Comparison of ENCODE assay signal across 1 cellular context in genomic region chr11:86176165-86176884, GRCh38.
A peak's percentile ranks its signal among the peaks of the same experiment; 100 is the strongest.
TF ChIP-seq lines count a peak whose summit lies in the region.

No MANE protein-coding gene starts in this region.

TF ChIP-seq in K562, 482 proteins besides CTCF, POLR2A, EP300 and RAD21 (continued from another document and continues in another):
- TF ChIP-seq ARID4B (CRISPR knock-in tag; IDR thresholded peaks at IDR 0.05) (0 out of 2 replicates have a peak, but pooled peaks have one; percentile 29), XRCC4 (IDR thresholded peaks at IDR 0.05; ENCODE audit: extremely low read depth, insufficient read depth, insufficient read length) (no peak), GABPB1 (CRISPR knock-in tag; IDR thresholded peaks at IDR 0.05) (peak; percentile 46; the same call in 1 of the 2 replicates), SAFB (IDR thresholded peaks at IDR 0.05; ENCODE audit: borderline replicate concordance, low read depth, low read length) (no peak), PRPF4 (IDR thresholded peaks at IDR 0.05; ENCODE audit: insufficient read depth, low read depth, low read length, poor library complexity, severe bottlenecking) (no peak), HDAC6 (IDR thresholded peaks at IDR 0.05; ENCODE audit: low read depth, low read length) (no peak), HSF4 (CRISPR knock-in tag; IDR thresholded peaks at IDR 0.05; ENCODE audit: borderline replicate concordance) (no peak), ZNF134 (CRISPR knock-in tag; conservative IDR thresholded peaks at IDR 0.05) (no peak), PML (IDR thresholded peaks at IDR 0.05; ENCODE audit: low read length) (peak; percentile 86), NFIC (IDR thresholded peaks at IDR 0.05) (peak; percentile 89), RBBP5 (IDR thresholded peaks at IDR 0.05; ENCODE audit: borderline replicate concordance, insufficient read depth, low read length, poor library complexity, severe bottlenecking) (no peak), HES1 (IDR thresholded peaks at IDR 0.05; ENCODE audit: low read depth) (no peak), PTBP1 (IDR thresholded peaks at IDR 0.05; ENCODE audit: low read depth, low read length) (no peak), ZNF583 (CRISPR knock-in tag; IDR thresholded peaks at IDR 0.05) (no peak), SMARCB1 (IDR thresholded peaks at IDR 0.05; ENCODE audit: insufficient read length, low read depth) (no peak), CREB3L1 (IDR thresholded peaks at IDR 0.05; ENCODE audit: borderline replicate concordance, low read depth) (no peak; the same call in 1 of the 2 replicates), SIX5 (IDR thresholded peaks at IDR 0.05; ENCODE audit: borderline replicate concordance in 1 of 2, insufficient read depth in 1 of 2, low read depth in 1 of 2, low read length in 2 of 2) (no peak), PTRF (tag; IDR thresholded peaks at IDR 0.05) (no peak), ZNF695 (CRISPR knock-in tag; IDR thresholded peaks at IDR 0.05) (no peak), CSDE1 (IDR thresholded peaks at IDR 0.05) (no peak), GTF2B (IDR thresholded peaks at IDR 0.05; ENCODE audit: extremely low read depth, insufficient read length) (no peak), HDAC2 (IDR thresholded peaks at IDR 0.05) (peak; percentile 88), TRIM24 (IDR thresholded peaks at IDR 0.05) (peak; percentile 61 to 66; a peak in 3 of 4 replicates), VEZF1 (CRISPR knock-in tag; IDR thresholded peaks at IDR 0.05) (peak; percentile 78), ZNF75A (CRISPR knock-in tag; IDR thresholded peaks at IDR 0.05) (no peak), GTF2E2 (tag; IDR thresholded peaks at IDR 0.05) (no peak), SUPT5H (IDR thresholded peaks at IDR 0.05) (no peak), ESRRB (CRISPR knock-in tag; IDR thresholded peaks at IDR 0.05; ENCODE audit: borderline replicate concordance) (no peak), HDAC1 (IDR thresholded peaks at IDR 0.05) (peak in 1 of 2 experiments; percentile 68; a peak in 2 of 4 replicates), KLF1 (tag; IDR thresholded peaks at IDR 0.05) (no peak), ZNF232 (CRISPR knock-in tag; IDR thresholded peaks at IDR 0.05) (no peak), ZFP30 (CRISPR knock-in tag; IDR thresholded peaks at IDR 0.05; ENCODE audit: borderline replicate concordance) (no peak), FIP1L1 (IDR thresholded peaks at IDR 0.05; ENCODE audit: low read depth, low read length, poor library complexity, severe bottlenecking) (no peak)
- TF ChIP-seq, protein P1, sequence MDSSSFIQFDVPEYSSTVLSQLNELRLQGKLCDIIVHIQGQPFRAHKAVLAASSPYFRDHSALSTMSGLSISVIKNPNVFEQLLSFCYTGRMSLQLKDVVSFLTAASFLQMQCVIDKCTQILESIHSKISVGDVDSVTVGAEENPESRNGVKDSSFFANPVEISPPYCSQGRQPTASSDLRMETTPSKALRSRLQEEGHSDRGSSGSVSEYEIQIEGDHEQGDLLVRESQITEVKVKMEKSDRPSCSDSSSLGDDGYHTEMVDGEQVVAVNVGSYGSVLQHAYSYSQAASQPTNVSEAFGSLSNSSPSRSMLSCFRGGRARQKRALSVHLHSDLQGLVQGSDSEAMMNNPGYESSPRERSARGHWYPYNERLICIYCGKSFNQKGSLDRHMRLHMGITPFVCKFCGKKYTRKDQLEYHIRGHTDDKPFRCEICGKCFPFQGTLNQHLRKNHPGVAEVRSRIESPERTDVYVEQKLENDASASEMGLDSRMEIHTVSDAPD (CRISPR knock-in tag; IDR thresholded peaks at IDR 0.05): no peak
- TF ChIP-seq, protein P2, sequence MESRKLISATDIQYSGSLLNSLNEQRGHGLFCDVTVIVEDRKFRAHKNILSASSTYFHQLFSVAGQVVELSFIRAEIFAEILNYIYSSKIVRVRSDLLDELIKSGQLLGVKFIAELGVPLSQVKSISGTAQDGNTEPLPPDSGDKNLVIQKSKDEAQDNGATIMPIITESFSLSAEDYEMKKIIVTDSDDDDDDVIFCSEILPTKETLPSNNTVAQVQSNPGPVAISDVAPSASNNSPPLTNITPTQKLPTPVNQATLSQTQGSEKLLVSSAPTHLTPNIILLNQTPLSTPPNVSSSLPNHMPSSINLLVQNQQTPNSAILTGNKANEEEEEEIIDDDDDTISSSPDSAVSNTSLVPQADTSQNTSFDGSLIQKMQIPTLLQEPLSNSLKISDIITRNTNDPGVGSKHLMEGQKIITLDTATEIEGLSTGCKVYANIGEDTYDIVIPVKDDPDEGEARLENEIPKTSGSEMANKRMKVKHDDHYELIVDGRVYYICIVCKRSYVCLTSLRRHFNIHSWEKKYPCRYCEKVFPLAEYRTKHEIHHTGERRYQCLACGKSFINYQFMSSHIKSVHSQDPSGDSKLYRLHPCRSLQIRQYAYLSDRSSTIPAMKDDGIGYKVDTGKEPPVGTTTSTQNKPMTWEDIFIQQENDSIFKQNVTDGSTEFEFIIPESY (CRISPR knock-in tag; IDR thresholded peaks at IDR 0.05): no peak
- TF ChIP-seq, protein P3, sequence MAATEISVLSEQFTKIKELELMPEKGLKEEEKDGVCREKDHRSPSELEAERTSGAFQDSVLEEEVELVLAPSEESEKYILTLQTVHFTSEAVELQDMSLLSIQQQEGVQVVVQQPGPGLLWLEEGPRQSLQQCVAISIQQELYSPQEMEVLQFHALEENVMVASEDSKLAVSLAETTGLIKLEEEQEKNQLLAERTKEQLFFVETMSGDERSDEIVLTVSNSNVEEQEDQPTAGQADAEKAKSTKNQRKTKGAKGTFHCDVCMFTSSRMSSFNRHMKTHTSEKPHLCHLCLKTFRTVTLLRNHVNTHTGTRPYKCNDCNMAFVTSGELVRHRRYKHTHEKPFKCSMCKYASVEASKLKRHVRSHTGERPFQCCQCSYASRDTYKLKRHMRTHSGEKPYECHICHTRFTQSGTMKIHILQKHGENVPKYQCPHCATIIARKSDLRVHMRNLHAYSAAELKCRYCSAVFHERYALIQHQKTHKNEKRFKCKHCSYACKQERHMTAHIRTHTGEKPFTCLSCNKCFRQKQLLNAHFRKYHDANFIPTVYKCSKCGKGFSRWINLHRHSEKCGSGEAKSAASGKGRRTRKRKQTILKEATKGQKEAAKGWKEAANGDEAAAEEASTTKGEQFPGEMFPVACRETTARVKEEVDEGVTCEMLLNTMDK (IDR thresholded peaks at IDR 0.05; ENCODE audit: borderline replicate concordance, insufficient read depth, low read depth, low read length, poor library complexity, severe bottlenecking): no peak
- TF ChIP-seq, protein P4, sequence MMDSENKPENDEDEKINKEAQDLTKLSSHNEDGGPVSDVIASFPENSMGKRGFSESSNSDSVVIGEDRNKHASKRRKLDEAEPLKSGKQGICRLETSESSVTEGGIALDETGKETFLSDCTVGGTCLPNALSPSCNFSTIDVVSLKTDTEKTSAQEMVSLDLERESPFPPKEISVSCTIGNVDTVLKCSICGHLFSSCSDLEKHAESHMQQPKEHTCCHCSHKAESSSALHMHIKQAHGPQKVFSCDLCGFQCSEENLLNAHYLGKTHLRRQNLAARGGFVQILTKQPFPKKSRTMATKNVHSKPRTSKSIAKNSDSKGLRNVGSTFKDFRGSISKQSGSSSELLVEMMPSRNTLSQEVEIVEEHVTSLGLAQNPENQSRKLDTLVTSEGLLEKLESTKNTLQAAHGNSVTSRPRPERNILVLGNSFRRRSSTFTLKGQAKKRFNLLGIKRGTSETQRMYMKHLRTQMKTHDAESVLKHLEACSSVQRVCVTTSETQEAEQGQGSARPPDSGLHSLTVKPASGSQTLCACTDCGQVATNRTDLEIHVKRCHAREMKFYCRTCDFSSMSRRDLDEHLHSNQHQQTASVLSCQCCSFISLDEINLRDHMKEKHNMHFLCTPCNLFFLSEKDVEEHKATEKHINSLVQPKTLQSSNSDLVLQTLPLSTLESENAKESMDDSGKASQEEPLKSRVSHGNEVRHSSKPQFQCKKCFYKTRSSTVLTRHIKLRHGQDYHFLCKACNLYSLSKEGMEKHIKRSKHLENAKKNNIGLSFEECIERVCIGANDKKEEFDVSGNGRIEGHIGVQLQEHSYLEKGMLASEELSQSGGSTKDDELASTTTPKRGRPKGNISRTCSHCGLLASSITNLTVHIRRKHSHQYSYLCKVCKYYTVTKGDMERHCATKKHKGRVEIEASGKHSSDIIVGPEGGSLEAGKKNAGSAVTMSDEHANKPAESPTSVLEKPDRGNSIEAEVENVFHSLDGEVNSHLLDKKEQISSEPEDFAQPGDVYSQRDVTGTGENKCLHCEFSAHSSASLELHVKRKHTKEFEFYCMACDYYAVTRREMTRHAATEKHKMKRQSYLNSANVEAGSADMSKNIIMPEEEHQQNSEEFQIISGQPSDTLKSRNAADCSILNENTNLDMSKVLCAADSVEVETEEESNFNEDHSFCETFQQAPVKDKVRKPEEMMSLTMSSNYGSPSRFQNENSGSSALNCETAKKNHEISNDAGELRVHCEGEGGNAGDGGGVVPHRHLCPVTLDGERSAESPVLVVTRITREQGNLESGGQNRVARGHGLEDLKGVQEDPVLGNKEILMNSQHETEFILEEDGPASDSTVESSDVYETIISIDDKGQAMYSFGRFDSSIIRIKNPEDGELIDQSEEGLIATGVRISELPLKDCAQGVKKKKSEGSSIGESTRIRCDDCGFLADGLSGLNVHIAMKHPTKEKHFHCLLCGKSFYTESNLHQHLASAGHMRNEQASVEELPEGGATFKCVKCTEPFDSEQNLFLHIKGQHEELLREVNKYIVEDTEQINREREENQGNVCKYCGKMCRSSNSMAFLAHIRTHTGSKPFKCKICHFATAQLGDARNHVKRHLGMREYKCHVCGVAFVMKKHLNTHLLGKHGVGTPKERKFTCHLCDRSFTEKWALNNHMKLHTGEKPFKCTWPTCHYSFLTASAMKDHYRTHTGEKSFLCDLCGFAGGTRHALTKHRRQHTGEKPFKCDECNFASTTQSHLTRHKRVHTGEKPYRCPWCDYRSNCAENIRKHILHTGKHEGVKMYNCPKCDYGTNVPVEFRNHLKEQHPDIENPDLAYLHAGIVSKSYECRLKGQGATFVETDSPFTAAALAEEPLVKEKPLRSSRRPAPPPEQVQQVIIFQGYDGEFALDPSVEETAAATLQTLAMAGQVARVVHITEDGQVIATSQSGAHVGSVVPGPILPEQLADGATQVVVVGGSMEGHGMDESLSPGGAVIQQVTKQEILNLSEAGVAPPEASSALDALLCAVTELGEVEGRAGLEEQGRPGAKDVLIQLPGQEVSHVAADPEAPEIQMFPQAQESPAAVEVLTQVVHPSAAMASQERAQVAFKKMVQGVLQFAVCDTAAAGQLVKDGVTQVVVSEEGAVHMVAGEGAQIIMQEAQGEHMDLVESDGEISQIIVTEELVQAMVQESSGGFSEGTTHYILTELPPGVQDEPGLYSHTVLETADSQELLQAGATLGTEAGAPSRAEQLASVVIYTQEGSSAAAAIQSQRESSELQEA (IDR thresholded peaks at IDR 0.05; ENCODE audit: low read depth): no peak
